ENCODE assay signal across 1 cellular context in genomic region chr1:235145639-235146038, GRCh38.
TF ChIP-seq lines count a peak whose summit lies in the region.

No MANE protein-coding gene starts in this region.

TF ChIP-seq in HepG2, 621 proteins besides CTCF, POLR2A, EP300 and RAD21:
- TF ChIP-seq TAF1 (CRISPR knock-in tag; IDR thresholded peaks at IDR 0.05) (no peak), HNF4A (CRISPR knock-in tag; IDR thresholded peaks at IDR 0.05) (peak; percentile 34), NR2C2 (CRISPR knock-in tag; IDR thresholded peaks at IDR 0.05; ENCODE audit: borderline replicate concordance) (no peak), MNT (IDR thresholded peaks at IDR 0.05) (no peak), SOX6 (IDR thresholded peaks at IDR 0.05) (no peak), SOX6 (CRISPR knock-in tag; IDR thresholded peaks at IDR 0.05) (peak; percentile 52), ZNF558 (CRISPR knock-in tag; IDR thresholded peaks at IDR 0.05; ENCODE audit: borderline replicate concordance) (no peak), ZFYVE20 (CRISPR knock-in tag; IDR thresholded peaks at IDR 0.05; ENCODE audit: borderline replicate concordance, low read depth) (no peak), ZNF280D (CRISPR knock-in tag; IDR thresholded peaks at IDR 0.05) (no peak), ZBTB7A (CRISPR knock-in tag; IDR thresholded peaks at IDR 0.05) (0 out of 2 replicates have a peak, but pooled peaks have one; percentile 13), PAXIP1 (CRISPR knock-in tag; conservative IDR thresholded peaks at IDR 0.05) (0 out of 2 replicates have a peak, but pooled peaks have one; percentile 40), TIGD3 (CRISPR knock-in tag; IDR thresholded peaks at IDR 0.05; ENCODE audit: borderline replicate concordance) (no peak), ZNF737 (CRISPR knock-in tag; IDR thresholded peaks at IDR 0.05; ENCODE audit: borderline replicate concordance) (no peak), EEA1 (CRISPR knock-in tag; IDR thresholded peaks at IDR 0.05; ENCODE audit: borderline replicate concordance) (no peak), SALL1 (CRISPR knock-in tag; IDR thresholded peaks at IDR 0.05) (peak; percentile 35; the same call in 1 of the 2 replicates), ELF1 (CRISPR knock-in tag; IDR thresholded peaks at IDR 0.05) (no peak), ZNF362 (CRISPR knock-in tag; IDR thresholded peaks at IDR 0.05; ENCODE audit: borderline replicate concordance) (no peak), ZBTB38 (CRISPR knock-in tag; IDR thresholded peaks at IDR 0.05) (peak; percentile 60), PCBP1 (IDR thresholded peaks at IDR 0.05; ENCODE audit: borderline replicate concordance, low read depth, low read length) (no peak), ZNF326 (CRISPR knock-in tag; IDR thresholded peaks at IDR 0.05; ENCODE audit: borderline replicate concordance) (no peak), MEF2D (CRISPR knock-in tag; IDR thresholded peaks at IDR 0.05) (no peak), ARID4A (CRISPR knock-in tag; IDR thresholded peaks at IDR 0.05; ENCODE audit: borderline replicate concordance) (peak; percentile 32; the same call in 1 of the 2 replicates), ZNF547 (CRISPR knock-in tag; IDR thresholded peaks at IDR 0.05) (no peak), ELF3 (CRISPR knock-in tag; IDR thresholded peaks at IDR 0.05) (no peak), MED1 (CRISPR knock-in tag; IDR thresholded peaks at IDR 0.05) (0 out of 2 replicates have a peak, but pooled peaks have one; percentile 31), FOXM1 (CRISPR knock-in tag; IDR thresholded peaks at IDR 0.05) (no peak), FOXA3 (CRISPR knock-in tag; IDR thresholded peaks at IDR 0.05) (peak; percentile 30; the same call in 1 of the 2 replicates), FOXJ3 (CRISPR knock-in tag; IDR thresholded peaks at IDR 0.05; ENCODE audit: borderline replicate concordance) (peak; percentile 25; the same call in 1 of the 2 replicates), GATAD2A (CRISPR knock-in tag; IDR thresholded peaks at IDR 0.05) (peak; percentile 43; the same call in 1 of the 2 replicates), ZNF549 (CRISPR knock-in tag; IDR thresholded peaks at IDR 0.05) (no peak), ZSCAN12 (CRISPR knock-in tag; IDR thresholded peaks at IDR 0.05) (0 out of 2 replicates have a peak, but pooled peaks have one; percentile 29), FOXP4 (CRISPR knock-in tag; IDR thresholded peaks at IDR 0.05) (0 out of 2 replicates have a peak, but pooled peaks have one; percentile 19)
